29 cellular contexts compared by ENCODE assay signal in the genomic region with DNA sequence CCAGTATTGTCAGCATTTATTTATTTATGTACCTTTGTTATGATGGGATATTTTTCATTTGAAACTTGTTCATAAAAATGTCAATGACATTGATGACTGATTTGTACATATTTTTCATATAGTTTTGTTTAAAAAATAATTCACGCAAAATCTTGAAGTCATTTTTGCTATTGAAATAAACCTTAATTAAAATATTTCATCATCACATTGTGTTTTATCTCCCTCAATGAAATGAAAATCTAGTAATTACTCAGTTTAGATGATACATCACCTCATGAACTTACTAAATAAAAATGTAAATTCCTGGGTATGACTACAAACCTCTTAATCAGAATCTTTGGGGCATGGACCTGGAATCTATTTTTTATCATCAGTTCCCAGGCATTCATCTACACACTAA.
"Had no signal": no experiment of that assay in that cellular context is flagged by ENCODE, and none has a peak within 500 bp of the region (broad histone marks: within the 10 kb centered on the region; RNA-seq: fewer than 3 reads in every experiment).

No MANE protein-coding gene starts in this region.

- H3K9me3 ChIP-seq: ascending aorta, breast epithelium, colonic mucosa, gastrocnemius medialis, heart left ventricle had no signal

- ATAC-seq: activated CD4-positive, CD25-positive, alpha-beta regulatory T cell treated with anti-CD3 and anti-CD28 coated beads, Interleukin-2, amount 50 U/mL, for 24 hours; activated CD8-positive, alpha-beta T cell treated with anti-CD3 and anti-CD28 coated beads for 36 hours; activated naive CD4-positive, alpha-beta T cell treated with anti-CD3 and anti-CD28 coated beads, Interleukin-2, amount 50 U/mL, for 72 hours; esophagus mucosa; gastrocnemius medialis; heart left ventricle; T-helper 17 cell had no signal

- H3K4me1 ChIP-seq: ascending aorta, breast epithelium, colonic mucosa, gastrocnemius medialis, heart left ventricle had no signal

- H3K36me3 ChIP-seq: cardiac muscle cell had no signal

- H3K4me3 ChIP-seq: ascending aorta, breast epithelium, cardiac muscle cell, colonic mucosa, gastrocnemius medialis, heart left ventricle had no signal

- DNase-seq: activated B cell treated with CpG ODN at 0.5 μM for 24 hours; activated CD4-positive, alpha-beta T cell treated with anti-CD3 and anti-CD28 coated beads for 48 hours; activated CD4-positive, alpha-beta T cell treated with anti-CD3 and anti-CD28 coated beads, Interleukin-2, amount 50 U/mL, for 1 hour; activated CD4-positive, alpha-beta T cell treated with anti-CD3 and anti-CD28 coated beads, Interleukin-2, amount 50 U/mL, for 48 hours; activated CD8-positive, alpha-beta memory T cell treated with anti-CD3 and anti-CD28 coated beads for 24 hours; activated CD8-positive, alpha-beta T cell treated with anti-CD3 and anti-CD28 coated beads for 36 hours; activated gamma-delta T cell; activated naive CD4-positive, alpha-beta T cell; activated naive CD4-positive, alpha-beta T cell treated with anti-CD3 and anti-CD28 coated beads, Interleukin-2, amount 10 ng/mL, durations not matched to agents 7 days and 5 days; activated naive CD8-positive, alpha-beta T cell treated with anti-CD3 and anti-CD28 coated beads, Interleukin-2, amount 10 ng/mL, durations not matched to agents 7 days and 5 days; activated T-cell treated with anti-CD3 and anti-CD28 coated beads, Interleukin-2, amount 50 U/mL, for 1 hour; activated T-cell treated with anti-CD3 and anti-CD28 coated beads, Interleukin-2, amount 50 U/mL, for 48 hours; central memory CD4-positive, alpha-beta T cell; cerebellar nuclear complex; colonic mucosa; effector CD8-positive, alpha-beta T cell; foreskin fibroblast; gastrocnemius medialis; glutamatergic neuron; heart left ventricle; T-helper 17 cell; T1000; WERI-Rb-1 had no signal

- H3K27me3 ChIP-seq: ascending aorta, breast epithelium, cardiac muscle cell, colonic mucosa, gastrocnemius medialis, heart left ventricle had no signal

- H3K27ac ChIP-seq: ascending aorta, breast epithelium, cardiac muscle cell, colonic mucosa, gastrocnemius medialis, heart left ventricle, WERI-Rb-1 had no signal
